ENCODE assay signal across 23 cellular contexts in the genomic region with DNA sequence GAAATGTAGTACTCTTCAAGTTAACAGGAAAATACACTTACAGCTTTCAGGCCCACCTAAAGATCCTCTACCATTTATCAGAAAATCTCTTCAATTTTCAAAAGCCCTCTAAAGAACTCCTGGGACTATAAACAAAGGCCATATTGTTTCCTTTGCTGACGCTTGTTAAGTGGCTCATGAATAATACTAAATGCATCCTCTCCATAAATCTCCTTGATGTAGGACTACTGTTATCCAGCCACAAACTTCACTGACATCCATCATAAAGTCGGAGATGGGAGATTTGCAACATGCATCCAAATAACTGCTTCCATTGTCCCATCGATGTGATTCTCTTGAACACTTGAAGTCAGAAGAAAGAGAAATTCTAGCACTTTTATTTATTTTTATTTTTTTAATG.
"Had no signal": no experiment of that assay in that cellular context is flagged by ENCODE, and none has a peak within 500 bp of the region (broad histone marks: within the 10 kb centered on the region; RNA-seq: fewer than 3 reads in every experiment).

No MANE protein-coding gene starts in this region.

- H3K27ac ChIP-seq: brain microvascular endothelial cell, hepatocyte, left lung, sigmoid colon, transverse colon had no signal

- ATAC-seq: left lung; natural killer cell; stimulated activated naive B cell treated with anti-CD40 and anti-IgM and Interleukin-4, amounts not matched to agents 10 μg/mL and 1 μg/mL and 100 μg/mL, for 72 hours had no signal

- H3K4me3 Mint-ChIP-seq: activated naive CD4-positive, alpha-beta T cell treated with anti-CD3 and anti-CD28 coated beads, Interleukin-2, amount 50 U/mL, for 24 hours; dendritic cell treated with granulocyte-macrophage colony-stimulating factor and Interleukin-4, amounts not matched to agents 40 ng/mL and 50 ng/mL, for 4 days; mesothelial cell of epicardium; natural killer cell; stimulated activated naive B cell treated with anti-CD40 and anti-IgM and Interleukin-4, amounts not matched to agents 10 μg/mL and 1 μg/mL and 100 μg/mL, for 72 hours had no signal

- H3K4me1 ChIP-seq: left lung, sigmoid colon, transverse colon had no signal

- FAIRE-seq: urothelium cell line had no signal

- H3K9me3 ChIP-seq: left lung, sigmoid colon, transverse colon had no signal

- H2AFZ ChIP-seq: hepatocyte had no signal

- H3K4me2 ChIP-seq: hepatocyte had no signal

- H3K79me2 ChIP-seq: hepatocyte had no signal

- H3K4me1 Mint-ChIP-seq: activated naive CD4-positive, alpha-beta T cell treated with anti-CD3 and anti-CD28 coated beads, Interleukin-2, amount 50 U/mL, for 24 hours; natural killer cell; stimulated activated naive B cell treated with anti-CD40 and anti-IgM and Interleukin-4, amounts not matched to agents 10 μg/mL and 1 μg/mL and 100 μg/mL, for 72 hours had no signal

- H3K36me3 ChIP-seq: brain microvascular endothelial cell, left lung, sigmoid colon, transverse colon had no signal

- H3K27me3 ChIP-seq: brain microvascular endothelial cell, hepatocyte, left lung, sigmoid colon, transverse colon had no signal

- DNase-seq: activated gamma-delta T cell treated with Interleukin-2 at 50 U/mL for 16 hours; activated T-cell treated with anti-CD3 and anti-CD28 coated beads, Interleukin-2, amount 50 U/mL, for 1 hour; aorta; brain microvascular endothelial cell; caudate nucleus; effector CD8-positive, alpha-beta T cell; glutamatergic neuron; kidney glomerular epithelial cell; left lung; natural killer cell; retina; sigmoid colon; stimulated activated CD4-positive, alpha-beta T cell treated with anti-CD3 and anti-CD28 coated beads, Interleukin-2, amount 100 ng/mL, for 48 hours; stimulated activated CD8-positive, alpha-beta memory T cell treated with anti-CD3 and anti-CD28 coated beads, Interleukin-4, amount 100 ng/mL, for 48 hours; stimulated activated naive B cell treated with anti-CD40 and anti-IgM and Interleukin-4, amounts not matched to agents 10 μg/mL and 1 μg/mL and 100 μg/mL, for 72 hours; transverse colon had no signal

- H3K36me3 Mint-ChIP-seq: activated naive CD4-positive, alpha-beta T cell treated with anti-CD3 and anti-CD28 coated beads, Interleukin-2, amount 50 U/mL, for 24 hours; mesothelial cell of epicardium; natural killer cell; stimulated activated naive B cell treated with anti-CD40 and anti-IgM and Interleukin-4, amounts not matched to agents 10 μg/mL and 1 μg/mL and 100 μg/mL, for 72 hours had no signal

- H3K4me3 ChIP-seq: hepatocyte, left lung, lung, sigmoid colon, transverse colon had no signal

- H3K27me3 Mint-ChIP-seq: activated naive CD4-positive, alpha-beta T cell treated with anti-CD3 and anti-CD28 coated beads, Interleukin-2, amount 50 U/mL, for 24 hours; dendritic cell treated with granulocyte-macrophage colony-stimulating factor and Interleukin-4, amounts not matched to agents 40 ng/mL and 50 ng/mL, for 4 days; progenitor cell of endocrine pancreas; stimulated activated naive B cell treated with anti-CD40 and anti-IgM and Interleukin-4, amounts not matched to agents 10 μg/mL and 1 μg/mL and 100 μg/mL, for 72 hours had no signal

- H3K27ac Mint-ChIP-seq: activated naive CD4-positive, alpha-beta T cell treated with anti-CD3 and anti-CD28 coated beads, Interleukin-2, amount 50 U/mL, for 24 hours; dendritic cell treated with granulocyte-macrophage colony-stimulating factor and Interleukin-4, amounts not matched to agents 40 ng/mL and 50 ng/mL, for 4 days; mesothelial cell of epicardium; natural killer cell; progenitor cell of endocrine pancreas; stimulated activated naive B cell treated with anti-CD40 and anti-IgM and Interleukin-4, amounts not matched to agents 10 μg/mL and 1 μg/mL and 100 μg/mL, for 72 hours had no signal

- H3K9me3 Mint-ChIP-seq: dendritic cell treated with granulocyte-macrophage colony-stimulating factor and Interleukin-4, amounts not matched to agents 40 ng/mL and 50 ng/mL, for 4 days; mesothelial cell of epicardium; stimulated activated naive B cell treated with anti-CD40 and anti-IgM and Interleukin-4, amounts not matched to agents 10 μg/mL and 1 μg/mL and 100 μg/mL, for 72 hours had no signal
